In genomic region chr14:39265032-39265431, GRCh38 we compare ENCODE assay signal across 9 cellular contexts. TPM values are rescaled to one million over a fixed set of nuclear protein-coding genes. Genes with fewer than 3 reads are reported as not detected.
DNase-seq lines count a peak whose midpoint lies in the region; ATAC-seq and TF ChIP-seq lines count a peak whose summit lies in the region.
"Had no signal": no experiment of that assay in that cellular context is flagged by ENCODE, and none has a peak within 500 bp of the region (broad histone marks: within the 10 kb centered on the region; RNA-seq: fewer than 3 reads in every experiment).

No MANE protein-coding gene starts in this region.

- H2BK20ac ChIP-seq in IMR-90 (ENCODE audit: low read depth, low read length) = no peak overlapping the region

- dilution Hi-C loops in IMR-90 (cut with HindIII; ENCODE audit: low sequenced_read_pairs, unreplicated experiment) = no loop called here

- no peak for TF ChIP-seq RAD21 in IMR-90 (IDR thresholded peaks at IDR 0.05; ENCODE audit: low read length)

- intact Hi-C loops in CD4-positive, alpha-beta T cell (cut with DNase I, micrococcal nuclease) = loop anchor here (5.0 kb wide), 3 partner anchors 148 to 163 kb away; partner anchors contain the start of gene SEC23A (in 1 of the 2)
- intact Hi-C loops in IMR-90 (cut with micrococcal nuclease) = loop anchor here (5.0 to 10.0 kb wide), 2 partner anchors 160 to 167 kb away; partner anchors contain the start of genes FBXO33 and SEC23A

- no peak overlapping the region for H2AK5ac ChIP-seq in IMR-90 (ENCODE audit: low read depth, low read length)

- no peak overlapping the region for H3K9ac ChIP-seq in IMR-90 (ENCODE audit: low read depth, low read length)

- no peak for ATAC-seq in CD4-positive, alpha-beta T cell (ENCODE audit: poor library complexity)
- ATAC-seq in IMR-90 (ENCODE audit: low read depth) (no peak), naive B cell (ENCODE audit: low read depth in 2 of 2) (no peak), HG02973 (IDR thresholded peaks at IDR 0.05; ENCODE audit: unreplicated experiment) (no peak)

- no peak overlapping the region for H2AK9ac ChIP-seq in IMR-90 (replicated peaks; ENCODE audit: low read depth, low read length, poor library complexity)

- H3K9me3 Mint-ChIP-seq in CD4-positive, alpha-beta T cell = peaks cover 2% of the 10 kb centered on the region
- peaks cover 0 to 13% (median 4%) of the 10 kb centered on the region in 7 donors for H3K9me3 Mint-ChIP-seq in naive B cell

- H3K4ac ChIP-seq in IMR-90 (ENCODE audit: low read depth, low read length) = no peak overlapping the region

- no peak overlapping the region for H3K4me3 ChIP-seq in IMR-90 (ENCODE audit: insufficient read depth, low read depth, low read length)
- peak overlapping the region; percentile 63 for H3K4me3 ChIP-seq in astrocyte of the cerebellum (ENCODE audit: low read depth, low read length)

- H2BK15ac ChIP-seq in IMR-90 (ENCODE audit: low read depth, low read length) = no peak overlapping the region

- no peak overlapping the region for H3K27ac ChIP-seq in CD4-positive, alpha-beta T cell (ENCODE audit: low read depth, low read length)
- no peak overlapping the region for H3K27ac ChIP-seq in IMR-90 (ENCODE audit: insufficient read depth, low read length)

- H3K4me1 Mint-ChIP-seq in CD4-positive, alpha-beta T cell (ENCODE audit: low read depth) = peaks cover 44% of the 10 kb centered on the region
- H3K4me1 Mint-ChIP-seq in naive B cell = peaks cover 21 to 42% (median 36%) of the 10 kb centered on the region in 3 donors

- H4K8ac ChIP-seq in IMR-90 (ENCODE audit: low read depth in 2 of 2, low read length in 2 of 2) = no peak overlapping the region

- H3K9me1 ChIP-seq in IMR-90 (ENCODE audit: insufficient read depth, low read length) = no peaks in the 10 kb centered on the region

- no peak overlapping the region for H4K5ac ChIP-seq in IMR-90 (ENCODE audit: low read depth, low read length)

- BruUV-seq in IMR-90 (replicated peaks; lab: Mats Ljungman, UMichigan) = no TSS peak

- DNase-seq in CD4-positive, alpha-beta T cell = no peak
- DNase-seq in IMR-90 = peak; percentile 32
- DNase-seq in astrocyte of the cerebellum (ENCODE audit: low read depth) = no peak
- DNase-seq in naive B cell = no peak
- no peak for DNase-seq in dedifferentiated amniotic fluid mesenchymal stem cell (ENCODE audit: extremely low spot score)
- no peak for DNase-seq in NCI-H1694 treated with DMSO at 0.1 percent for 48 hours (lab: John Stamatoyannopoulos, UW)
- DNase-seq in GM19238 (ENCODE audit: insufficient read length, low spot score) = no peak

- H2BK5ac ChIP-seq in IMR-90 (ENCODE audit: low read depth, low read length, poor library complexity, severe bottlenecking) = no peak overlapping the region

- peak overlapping the region; percentile 97 for H3K27ac Mint-ChIP-seq in CD4-positive, alpha-beta T cell
- H3K27ac Mint-ChIP-seq in naive B cell = peak overlapping the region in 5 of 6 donors; percentile 77 to 100 (median 99)

- POLR2A ChIA-PET in CD4-positive, alpha-beta T cell (lab: Charles Lee) = interaction anchor here (0.9 to 3.7 kb wide), 4 partner anchors 11 to 167 kb away, joined by 3 to 48 read pairs (median 4); partner anchors contain the start of genes FBXO33 and TRAPPC6B
- POLR2A ChIA-PET in IMR-90 (lab: Charles Lee; ENCODE audit: unreplicated experiment) = interaction anchor here (0.6 kb wide), 1 partner anchor 18 kb away, joined by 3 read pairs; no protein-coding TSS in a partner anchor

- peaks cover 2% of the 10 kb centered on the region; the same call in 1 of the 2 replicates for H4K20me1 ChIP-seq in IMR-90 (ENCODE audit: insufficient read depth, low read length)

- no peaks in the 10 kb centered on the region for H3K27me3 Mint-ChIP-seq in CD4-positive, alpha-beta T cell
- H3K27me3 Mint-ChIP-seq in naive B cell = no peaks in the 10 kb centered on the region

- H3K4me1 ChIP-seq in IMR-90 (ENCODE audit: control insufficient read depth, insufficient read depth, low read length) = peaks cover 2% of the 10 kb centered on the region; the same call in 1 of the 2 replicates

- H3K18ac ChIP-seq in IMR-90 (ENCODE audit: low read depth, low read length) = no peak overlapping the region

- no peaks in the 10 kb centered on the region for H3K9me3 ChIP-seq in CD4-positive, alpha-beta T cell (ENCODE audit: control insufficient read depth, low read length)
- H3K9me3 ChIP-seq in IMR-90 (ENCODE audit: control insufficient read depth, insufficient read depth, low read length) = no peaks in the 10 kb centered on the region
- H3K9me3 ChIP-seq: adrenal gland had no signal

- WGBS in IMR-90 (ENCODE audit: extremely low coverage in 2 of 2, insufficient read length in 1 of 2), 2 experiments = no CpG with 5 or more reads among the region's 2 CpGs

- peaks cover 5 to 24% of the 10 kb centered on the region in 2 experiments; a peak in 3 of 4 replicates for H3K79me1 ChIP-seq in IMR-90 (ENCODE audit: low read depth in 1 of 2, low read length in 2 of 2)

- H2BK120ac ChIP-seq in IMR-90 (ENCODE audit: low read depth, low read length) = no peak overlapping the region

- H3K27me3 ChIP-seq in CD4-positive, alpha-beta T cell (ENCODE audit: control insufficient read depth, insufficient read depth, low read length) = no peaks in the 10 kb centered on the region
- no peaks in the 10 kb centered on the region for H3K27me3 ChIP-seq in IMR-90 (ENCODE audit: control insufficient read depth, insufficient read depth, low read length)
- H3K27me3 ChIP-seq: adrenal gland had no signal

- no peak for TF ChIP-seq POLR2A in IMR-90 (IDR thresholded peaks at IDR 0.05; ENCODE audit: low read depth, low read length)

- peak overlapping the region; percentile 99 for H3K4me3 Mint-ChIP-seq in CD4-positive, alpha-beta T cell
- peak overlapping the region in 7 of 8 donors; percentile 22 to 97 (median 72) for H3K4me3 Mint-ChIP-seq in naive B cell

- H3K14ac ChIP-seq in IMR-90 (replicated peaks; ENCODE audit: low read depth, low read length) = no peak overlapping the region

- in situ Hi-C loops in IMR-90 (cut with MboI; ENCODE audit: low sequenced_read_pairs) = no loop called here
- in situ Hi-C loops in astrocyte of the cerebellum (cut with HindIII; ENCODE audit: low sequenced_read_pairs) = loop anchor here (5.0 kb wide), 1 partner anchor 73 kb away; no protein-coding TSS in a partner anchor

- no peak overlapping the region for H3K23ac ChIP-seq in IMR-90 (ENCODE audit: low read depth, low read length)

- H3K56ac ChIP-seq in IMR-90 (ENCODE audit: extremely low read depth, insufficient read depth, low read length) = no peak overlapping the region

- H3K4me2 ChIP-seq in IMR-90 (ENCODE audit: low read depth, low read length) = no peak overlapping the region

- CTCF ChIA-PET in CD4-positive, alpha-beta T cell (lab: Charles Lee) = interaction anchor here (0.6 to 1.1 kb wide), 2 partner anchors 8 to 16 kb away, joined by 3 to 4 read pairs; no protein-coding TSS in a partner anchor
- CTCF ChIA-PET in IMR-90 (lab: Yijun Ruan, JAX) = no interaction called here

- H4K91ac ChIP-seq in IMR-90 (ENCODE audit: insufficient read depth, low read depth, low read length) = no peak overlapping the region

- H3K36me3 ChIP-seq in IMR-90 (ENCODE audit: control insufficient read depth, insufficient read depth, low read length) = no peaks in the 10 kb centered on the region
- H3K36me3 ChIP-seq: adrenal gland had no signal

- H3K36me3 Mint-ChIP-seq in CD4-positive, alpha-beta T cell (ENCODE audit: low read depth) = peaks cover 9% of the 10 kb centered on the region
- H3K36me3 Mint-ChIP-seq in naive B cell = no peaks in the 10 kb centered on the region

- no peak overlapping the region for H2AFZ ChIP-seq in IMR-90 (replicated peaks; ENCODE audit: low read length, poor library complexity)

- TF ChIP-seq CTCF in CD4-positive, alpha-beta T cell (IDR thresholded peaks at IDR 0.05) = no peak
- TF ChIP-seq CTCF in IMR-90 (conservative IDR thresholded peaks at IDR 0.05; ENCODE audit: low read depth, low read length) (no peak), astrocyte of the cerebellum (IDR thresholded peaks at IDR 0.05; ENCODE audit: low read depth, low read length, missing control alignments) (no peak)

TF ChIP-seq in IMR-90, 13 proteins besides CTCF, POLR2A, EP300 and RAD21 (continues in another document):
- no peak for TF ChIP-seq RCOR1 (IDR thresholded peaks at IDR 0.05; ENCODE audit: insufficient replicate concordance, low read length)
- TF ChIP-seq RFX5 (IDR thresholded peaks at IDR 0.05; ENCODE audit: low read depth, low read length) = no peak
- TF ChIP-seq ELK1 (IDR thresholded peaks at IDR 0.05; ENCODE audit: borderline replicate concordance, low read depth, low read length) = no peak
- TF ChIP-seq FOS (IDR thresholded peaks at IDR 0.05; ENCODE audit: low read depth, low read length) = no peak
- no peak for TF ChIP-seq MAZ (IDR thresholded peaks at IDR 0.05; ENCODE audit: borderline replicate concordance, low read depth, low read length)
- no peak for TF ChIP-seq MXI1 (IDR thresholded peaks at IDR 0.05; ENCODE audit: borderline replicate concordance, low read depth, low read length)
- TF ChIP-seq MAFK (IDR thresholded peaks at IDR 0.05; ENCODE audit: low read depth, low read length) = no peak
- TF ChIP-seq BHLHE40 (IDR thresholded peaks at IDR 0.05; ENCODE audit: low read depth, low read length) = no peak
- TF ChIP-seq NFE2L2 (IDR thresholded peaks at IDR 0.05; ENCODE audit: low read depth, low read length) = no peak
- no peak for TF ChIP-seq SMC3 (IDR thresholded peaks at IDR 0.05; ENCODE audit: low read depth, low read length)

RNA-seq across cellular contexts. Expression of gene MIA2, which starts 31.3 kb away (rescaled TPM):
- total RNA-seq in CD4-positive, alpha-beta T cell = 10 to 100 TPM; 21.1 to 24.1 TPM
- total RNA-seq in IMR-90 (2012; rRNA removed) = 3.9 and 7.8 TPM in 2 replicates
- polyA plus RNA-seq in IMR-90 (2012; rRNA removed) (6.8 and 7.0 TPM in 2 replicates), naive B cell (ENCODE audit: low read depth in 6 of 6) (10 to 100 TPM; 16.2 to 27.3 (median 23.7) TPM)
- 1.3 and 1.6 TPM in 2 replicates for polyA plus RNA-seq in IMR-90 (2012; cell fraction: cytosol; rRNA removed)
- 2.6 and 14.8 TPM in 2 replicates for polyA plus RNA-seq in IMR-90 (2012; cell fraction: nucleus; rRNA removed; ENCODE audit: low replicate concordance)
